ENCODE assay signal across 2 cellular contexts in the genomic region with DNA sequence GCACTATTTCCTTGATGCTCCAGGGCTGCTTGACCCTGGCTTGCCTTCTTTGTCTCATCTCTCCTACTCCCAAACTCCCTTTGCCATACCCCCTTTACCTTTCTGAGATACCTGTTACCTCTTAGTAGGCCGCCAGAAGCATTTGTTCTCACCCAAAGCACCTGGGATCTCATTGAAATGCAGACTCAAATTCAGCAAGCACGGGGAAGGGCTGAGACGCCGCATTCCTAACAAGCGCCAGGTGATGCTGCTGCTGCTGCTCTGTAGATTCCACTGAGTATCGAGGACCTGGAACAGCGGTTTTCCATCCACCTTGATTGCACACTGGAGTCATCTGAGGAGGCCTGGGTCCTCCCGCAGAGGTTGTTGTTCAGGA.
TF ChIP-seq lines count a peak whose summit lies in the region.

No MANE protein-coding gene starts in this region.

TF ChIP-seq in GM23338, 12 proteins besides CTCF, POLR2A, EP300 and RAD21:
- TF ChIP-seq, protein P1, sequence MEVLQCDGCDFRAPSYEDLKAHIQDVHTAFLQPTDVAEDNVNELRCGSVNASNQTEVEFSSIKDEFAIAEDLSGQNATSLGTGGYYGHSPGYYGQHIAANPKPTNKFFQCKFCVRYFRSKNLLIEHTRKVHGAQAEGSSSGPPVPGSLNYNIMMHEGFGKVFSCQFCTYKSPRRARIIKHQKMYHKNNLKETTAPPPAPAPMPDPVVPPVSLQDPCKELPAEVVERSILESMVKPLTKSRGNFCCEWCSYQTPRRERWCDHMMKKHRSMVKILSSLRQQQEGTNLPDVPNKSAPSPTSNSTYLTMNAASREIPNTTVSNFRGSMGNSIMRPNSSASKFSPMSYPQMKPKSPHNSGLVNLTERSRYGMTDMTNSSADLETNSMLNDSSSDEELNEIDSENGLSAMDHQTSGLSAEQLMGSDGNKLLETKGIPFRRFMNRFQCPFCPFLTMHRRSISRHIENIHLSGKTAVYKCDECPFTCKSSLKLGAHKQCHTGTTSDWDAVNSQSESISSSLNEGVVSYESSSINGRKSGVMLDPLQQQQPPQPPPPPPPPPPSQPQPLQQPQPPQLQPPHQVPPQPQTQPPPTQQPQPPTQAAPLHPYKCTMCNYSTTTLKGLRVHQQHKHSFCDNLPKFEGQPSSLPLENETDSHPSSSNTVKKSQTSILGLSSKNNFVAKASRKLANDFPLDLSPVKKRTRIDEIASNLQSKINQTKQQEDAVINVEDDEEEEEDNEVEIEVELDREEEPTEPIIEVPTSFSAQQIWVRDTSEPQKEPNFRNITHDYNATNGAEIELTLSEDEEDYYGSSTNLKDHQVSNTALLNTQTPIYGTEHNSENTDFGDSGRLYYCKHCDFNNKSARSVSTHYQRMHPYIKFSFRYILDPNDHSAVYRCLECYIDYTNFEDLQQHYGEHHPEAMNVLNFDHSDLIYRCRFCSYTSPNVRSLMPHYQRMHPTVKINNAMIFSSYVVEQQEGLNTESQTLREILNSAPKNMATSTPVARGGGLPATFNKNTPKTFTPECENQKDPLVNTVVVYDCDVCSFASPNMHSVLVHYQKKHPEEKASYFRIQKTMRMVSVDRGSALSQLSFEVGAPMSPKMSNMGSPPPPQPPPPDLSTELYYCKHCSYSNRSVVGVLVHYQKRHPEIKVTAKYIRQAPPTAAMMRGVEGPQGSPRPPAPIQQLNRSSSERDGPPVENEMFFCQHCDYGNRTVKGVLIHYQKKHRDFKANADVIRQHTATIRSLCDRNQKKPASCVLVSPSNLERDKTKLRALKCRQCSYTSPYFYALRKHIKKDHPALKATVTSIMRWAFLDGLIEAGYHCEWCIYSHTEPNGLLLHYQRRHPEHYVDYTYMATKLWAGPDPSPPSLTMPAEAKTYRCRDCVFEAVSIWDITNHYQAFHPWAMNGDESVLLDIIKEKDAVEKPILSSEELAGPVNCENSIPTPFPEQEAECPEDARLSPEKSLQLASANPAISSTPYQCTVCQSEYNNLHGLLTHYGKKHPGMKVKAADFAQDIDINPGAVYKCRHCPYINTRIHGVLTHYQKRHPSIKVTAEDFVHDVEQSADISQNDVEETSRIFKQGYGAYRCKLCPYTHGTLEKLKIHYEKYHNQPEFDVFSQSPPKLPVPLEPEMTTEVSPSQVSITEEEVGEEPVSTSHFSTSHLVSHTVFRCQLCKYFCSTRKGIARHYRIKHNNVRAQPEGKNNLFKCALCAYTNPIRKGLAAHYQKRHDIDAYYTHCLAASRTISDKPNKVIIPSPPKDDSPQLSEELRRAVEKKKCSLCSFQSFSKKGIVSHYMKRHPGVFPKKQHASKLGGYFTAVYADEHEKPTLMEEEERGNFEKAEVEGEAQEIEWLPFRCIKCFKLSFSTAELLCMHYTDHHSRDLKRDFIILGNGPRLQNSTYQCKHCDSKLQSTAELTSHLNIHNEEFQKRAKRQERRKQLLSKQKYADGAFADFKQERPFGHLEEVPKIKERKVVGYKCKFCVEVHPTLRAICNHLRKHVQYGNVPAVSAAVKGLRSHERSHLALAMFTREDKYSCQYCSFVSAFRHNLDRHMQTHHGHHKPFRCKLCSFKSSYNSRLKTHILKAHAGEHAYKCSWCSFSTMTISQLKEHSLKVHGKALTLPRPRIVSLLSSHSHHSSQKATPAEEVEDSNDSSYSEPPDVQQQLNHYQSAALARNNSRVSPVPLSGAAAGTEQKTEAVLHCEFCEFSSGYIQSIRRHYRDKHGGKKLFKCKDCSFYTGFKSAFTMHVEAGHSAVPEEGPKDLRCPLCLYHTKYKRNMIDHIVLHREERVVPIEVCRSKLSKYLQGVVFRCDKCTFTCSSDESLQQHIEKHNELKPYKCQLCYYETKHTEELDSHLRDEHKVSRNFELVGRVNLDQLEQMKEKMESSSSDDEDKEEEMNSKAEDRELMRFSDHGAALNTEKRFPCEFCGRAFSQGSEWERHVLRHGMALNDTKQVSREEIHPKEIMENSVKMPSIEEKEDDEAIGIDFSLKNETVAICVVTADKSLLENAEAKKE (CRISPR knock-in tag; IDR thresholded peaks at IDR 0.05): peak; percentile 65; the same call in 1 of the 2 replicates
- TF ChIP-seq STAT1 (IDR thresholded peaks at IDR 0.05; ENCODE audit: unreplicated experiment): no peak
- 0 out of 2 replicates have a peak, but pooled peaks have one; percentile 34 for TF ChIP-seq CREB1 (CRISPR knock-in tag; IDR thresholded peaks at IDR 0.05; ENCODE audit: low read depth)
- TF ChIP-seq NANOG (IDR thresholded peaks at IDR 0.05; ENCODE audit: borderline replicate concordance): no peak
- TF ChIP-seq, protein P2, sequence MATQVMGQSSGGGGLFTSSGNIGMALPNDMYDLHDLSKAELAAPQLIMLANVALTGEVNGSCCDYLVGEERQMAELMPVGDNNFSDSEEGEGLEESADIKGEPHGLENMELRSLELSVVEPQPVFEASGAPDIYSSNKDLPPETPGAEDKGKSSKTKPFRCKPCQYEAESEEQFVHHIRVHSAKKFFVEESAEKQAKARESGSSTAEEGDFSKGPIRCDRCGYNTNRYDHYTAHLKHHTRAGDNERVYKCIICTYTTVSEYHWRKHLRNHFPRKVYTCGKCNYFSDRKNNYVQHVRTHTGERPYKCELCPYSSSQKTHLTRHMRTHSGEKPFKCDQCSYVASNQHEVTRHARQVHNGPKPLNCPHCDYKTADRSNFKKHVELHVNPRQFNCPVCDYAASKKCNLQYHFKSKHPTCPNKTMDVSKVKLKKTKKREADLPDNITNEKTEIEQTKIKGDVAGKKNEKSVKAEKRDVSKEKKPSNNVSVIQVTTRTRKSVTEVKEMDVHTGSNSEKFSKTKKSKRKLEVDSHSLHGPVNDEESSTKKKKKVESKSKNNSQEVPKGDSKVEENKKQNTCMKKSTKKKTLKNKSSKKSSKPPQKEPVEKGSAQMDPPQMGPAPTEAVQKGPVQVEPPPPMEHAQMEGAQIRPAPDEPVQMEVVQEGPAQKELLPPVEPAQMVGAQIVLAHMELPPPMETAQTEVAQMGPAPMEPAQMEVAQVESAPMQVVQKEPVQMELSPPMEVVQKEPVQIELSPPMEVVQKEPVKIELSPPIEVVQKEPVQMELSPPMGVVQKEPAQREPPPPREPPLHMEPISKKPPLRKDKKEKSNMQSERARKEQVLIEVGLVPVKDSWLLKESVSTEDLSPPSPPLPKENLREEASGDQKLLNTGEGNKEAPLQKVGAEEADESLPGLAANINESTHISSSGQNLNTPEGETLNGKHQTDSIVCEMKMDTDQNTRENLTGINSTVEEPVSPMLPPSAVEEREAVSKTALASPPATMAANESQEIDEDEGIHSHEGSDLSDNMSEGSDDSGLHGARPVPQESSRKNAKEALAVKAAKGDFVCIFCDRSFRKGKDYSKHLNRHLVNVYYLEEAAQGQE (IDR thresholded peaks at IDR 0.05; ENCODE audit: unreplicated experiment): no peak
- no peak for TF ChIP-seq JUNB (IDR thresholded peaks at IDR 0.05; ENCODE audit: unreplicated experiment)
TF ChIP-seq in GM23338: peak in this region for 2.

TF ChIP-seq in H1, 55 proteins besides CTCF, POLR2A, EP300 and RAD21:
- TF ChIP-seq EZH2 (IDR thresholded peaks at IDR 0.05; ENCODE audit: low read depth, low read length, severe bottlenecking) (no peak), TAF1 (IDR thresholded peaks at IDR 0.05; ENCODE audit: low read depth, low read length) (0 out of 2 replicates have a peak, but pooled peaks have one; percentile 41), TEAD4 (IDR thresholded peaks at IDR 0.05; ENCODE audit: low read depth, low read length) (0 out of 2 replicates have a peak, but pooled peaks have one; percentile 20), TCF12 (IDR thresholded peaks at IDR 0.05; ENCODE audit: low read depth, low read length) (peak; percentile 70; the same call in 1 of the 2 replicates), ASH2L (IDR thresholded peaks at IDR 0.05; ENCODE audit: low read length) (peak; percentile 73), SP1 (IDR thresholded peaks at IDR 0.05; ENCODE audit: low read depth, low read length) (0 out of 2 replicates have a peak, but pooled peaks have one; percentile 12), BRCA1 (IDR thresholded peaks at IDR 0.05; ENCODE audit: low read depth, low read length) (no peak), SRF (IDR thresholded peaks at IDR 0.05; ENCODE audit: low read depth, low read length) (no peak), SUZ12 (IDR thresholded peaks at IDR 0.05; ENCODE audit: low read length) (no peak)
- TF ChIP-seq, protein P3, sequence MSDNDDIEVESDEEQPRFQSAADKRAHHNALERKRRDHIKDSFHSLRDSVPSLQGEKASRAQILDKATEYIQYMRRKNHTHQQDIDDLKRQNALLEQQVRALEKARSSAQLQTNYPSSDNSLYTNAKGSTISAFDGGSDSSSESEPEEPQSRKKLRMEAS (IDR thresholded peaks at IDR 0.05): peak; percentile 49; the same call in 1 of the 2 replicates
